17 cellular contexts compared by ENCODE assay signal in genomic region chr12:121441555-121441954, GRCh38. TPM values are rescaled to one million over a fixed set of nuclear protein-coding genes. Genes with fewer than 3 reads are reported as not detected.
DNase-seq lines count a peak whose midpoint lies in the region; ATAC-seq and TF ChIP-seq lines count a peak whose summit lies in the region.
"Had no signal": no experiment of that assay in that cellular context is flagged by ENCODE, and none has a peak within 500 bp of the region (broad histone marks: within the 10 kb centered on the region; RNA-seq: fewer than 3 reads in every experiment).

No MANE protein-coding gene starts in this region.

- DNase-seq in SK-N-SH (peak; percentile 39), HuH-7 (ENCODE audit: low spot score) (peak; percentile 56), nephron progenitor cell (no peak), lower lobe of right lung (no peak)
- DNase-seq in activated T-cell treated with anti-CD3 and anti-CD28 coated beads, Interleukin-2, amount 50 U/mL, for 1 hour, result no peak
- DNase-seq: activated gamma-delta T cell treated with Interleukin-2 at 50 U/mL for 16 hours, DMS79, kidney, mesenchymal stem cell, NCI-H345, retina had no signal

- H3K9me3 Mint-ChIP-seq in nephron progenitor cell, result peaks cover 19% of the 10 kb centered on the region

- H3K27ac ChIP-seq in SK-N-SH (ENCODE audit: low read depth in 2 of 2, low read length in 1 of 2) (no peak overlapping the region), VCaP (no peak overlapping the region), lower lobe of right lung (no peak overlapping the region)
- H3K27ac ChIP-seq: epithelial cell of prostate had no signal

- TF ChIP-seq RAD21 in SK-N-SH (IDR thresholded peaks at IDR 0.05; ENCODE audit: low read length), result no peak

- H3K36me3 ChIP-seq in SK-N-SH (replicated peaks in 1 of 2; ENCODE audit: control insufficient read depth in 1 of 2, insufficient read depth in 2 of 2, low read length in 1 of 2) (peaks cover 19 to 39% of the 10 kb centered on the region in 2 experiments), lower lobe of right lung (peaks cover 86% of the 10 kb centered on the region)

- TF ChIP-seq EP300 in SK-N-SH (IDR thresholded peaks at IDR 0.05; ENCODE audit: borderline replicate concordance in 1 of 2, low read depth in 1 of 2, low read length in 1 of 2), result no peak

- CTCF ChIA-PET in SK-N-SH (lab: Yijun Ruan, JAX), result interaction anchor here (0.8 to 6.9 kb wide), 12 partner anchors 9 to 109 kb away, joined by 3 to 192 read pairs (median 13); no protein-coding TSS in a partner anchor

- no peaks in the 10 kb centered on the region for H4K20me1 ChIP-seq in SK-N-SH (ENCODE audit: insufficient read depth)

- POLR2A ChIA-PET in SK-N-SH (lab: Yijun Ruan, JAX), result no interaction called here

- H3K4me2 ChIP-seq in SK-N-SH, result no peak overlapping the region

- H2AFZ ChIP-seq in SK-N-SH (ENCODE audit: low read depth), result no peak overlapping the region

- H3F3A ChIP-seq in SK-N-SH (replicated peaks; ENCODE audit: insufficient read depth), result peaks cover under 1% of the 10 kb centered on the region

- TF ChIP-seq CTCF in SK-N-SH (IDR thresholded peaks at IDR 0.05) (no peak), VCaP (conservative IDR thresholded peaks at IDR 0.05) (peak; percentile 65), nephron progenitor cell (IDR thresholded peaks at IDR 0.05) (no peak), lower lobe of right lung (IDR thresholded peaks at IDR 0.05) (no peak)

- peak overlapping the region; percentile 59 for H3K27ac Mint-ChIP-seq in nephron progenitor cell
- H3K27ac Mint-ChIP-seq: B cell had no signal

- H3K27me3 Mint-ChIP-seq in nephron progenitor cell (ENCODE audit: low read depth, poor library complexity), result no peaks in the 10 kb centered on the region
- H3K27me3 Mint-ChIP-seq: B cell had no signal

- peaks cover 78% of the 10 kb centered on the region for H3K36me3 Mint-ChIP-seq in nephron progenitor cell (ENCODE audit: low read depth)

- H3K9me3 ChIP-seq in SK-N-SH, result no peaks in the 10 kb centered on the region
- H3K9me3 ChIP-seq in lower lobe of right lung, result no peaks in the 10 kb centered on the region

- whole genome bisulfite sequencing in SK-N-SH (ENCODE audit: low lambda C conversion rate), result 90% methylated on average over 17 of the region's 17 CpGs

- no peak overlapping the region for H3K4me3 Mint-ChIP-seq in nephron progenitor cell
- H3K4me3 Mint-ChIP-seq: B cell, neural crest cell had no signal

- H3K4me3 ChIP-seq in SK-N-SH (ENCODE audit: low read depth in 2 of 2, low read length in 1 of 2), result no peak overlapping the region
- H3K4me3 ChIP-seq in lower lobe of right lung, result no peak overlapping the region

- no peaks in the 10 kb centered on the region for H3K9me2 ChIP-seq in SK-N-SH

- peaks cover 29% of the 10 kb centered on the region for H3K4me1 Mint-ChIP-seq in nephron progenitor cell

- H3K4me1 ChIP-seq in SK-N-SH (ENCODE audit: control insufficient read depth in 1 of 2, insufficient read depth in 2 of 2, low read depth in 1 of 2, low read length in 1 of 2) (peaks cover 0 to 2% of the 10 kb centered on the region in 2 experiments; a peak in 1 of 4 replicates), lower lobe of right lung (no peaks in the 10 kb centered on the region)

- H3K79me2 ChIP-seq in SK-N-SH (ENCODE audit: insufficient read depth), result peaks cover 3% of the 10 kb centered on the region; the same call in 1 of the 2 replicates

- no peak for ATAC-seq in SK-N-SH treated with all-trans-retinoic acid at 6 μM for 48 hours
- ATAC-seq in lower lobe of right lung, result no peak
- ATAC-seq in activated CD4-positive, CD25-positive, alpha-beta regulatory T cell treated with anti-CD3 and anti-CD28 coated beads, Interleukin-2, amount 50 U/mL, for 24 hours, result no peak

- intact Hi-C loops in lower lobe of right lung (cut with DNase I), result loop anchor here (5.0 kb wide), 1 partner anchor 104 kb away; no protein-coding TSS in a partner anchor

- H3K9ac ChIP-seq in SK-N-SH, result no peak overlapping the region

- H3K27me3 ChIP-seq in SK-N-SH (ENCODE audit: insufficient read depth) (no peaks in the 10 kb centered on the region), lower lobe of right lung (ENCODE audit: low read depth) (no peaks in the 10 kb centered on the region)

TF ChIP-seq in SK-N-SH, 30 proteins besides CTCF, POLR2A, EP300 and RAD21:
- TF ChIP-seq TAF1 (IDR thresholded peaks at IDR 0.05; ENCODE audit: borderline replicate concordance, low read depth, low read length) (no peak), TCF12 (IDR thresholded peaks at IDR 0.05) (no peak), MXI1 (IDR thresholded peaks at IDR 0.05; ENCODE audit: low read depth, low read length) (no peak), JUND (IDR thresholded peaks at IDR 0.05) (no peak), PBX3 (IDR thresholded peaks at IDR 0.05) (no peak), FOXJ3 (CRISPR knock-in tag; IDR thresholded peaks at IDR 0.05) (no peak), POLR2AphosphoS5 (IDR thresholded peaks at IDR 0.05; ENCODE audit: low read depth, low read length) (no peak), MAX (IDR thresholded peaks at IDR 0.05; ENCODE audit: low read depth) (no peak), EZH2phosphoT487 (IDR thresholded peaks at IDR 0.05; ENCODE audit: borderline replicate concordance, low read depth) (no peak), USF1 (IDR thresholded peaks at IDR 0.05; ENCODE audit: borderline replicate concordance, low read depth) (no peak), TEAD4 (IDR thresholded peaks at IDR 0.05; ENCODE audit: borderline replicate concordance, insufficient read depth) (no peak), MEF2A (IDR thresholded peaks at IDR 0.05; ENCODE audit: borderline replicate concordance, low read depth) (no peak)

TF ChIP-seq in SK-N-SH treated with all-trans-retinoic acid at 6 μM for 48 hours, 23 proteins besides CTCF, POLR2A, EP300 and RAD21:
- TF ChIP-seq ARNTL (CRISPR knock-in tag; IDR thresholded peaks at IDR 0.05; ENCODE audit: borderline replicate concordance, low read depth) (no peak), OSR1 (CRISPR knock-in tag; IDR thresholded peaks at IDR 0.05) (no peak), TOX (CRISPR knock-in tag; IDR thresholded peaks at IDR 0.05; ENCODE audit: borderline replicate concordance) (no peak), TCF4 (CRISPR knock-in tag; IDR thresholded peaks at IDR 0.05; ENCODE audit: borderline replicate concordance) (no peak), ESRRG (CRISPR knock-in tag; IDR thresholded peaks at IDR 0.05) (no peak), CSDC2 (CRISPR knock-in tag; IDR thresholded peaks at IDR 0.05) (no peak), ISL1 (CRISPR knock-in tag; IDR thresholded peaks at IDR 0.05) (no peak), ZNF70 (CRISPR knock-in tag; IDR thresholded peaks at IDR 0.05) (no peak)

RNA-seq across cellular contexts. Expression of gene RNF34, which starts 41.6 kb away (rescaled TPM):
- 28.7 and 29.4 TPM in 2 replicates for polyA plus RNA-seq in SK-N-SH (2012; rRNA removed)
- polyA plus RNA-seq in SK-N-SH (2012; cell fraction: cytosol; rRNA removed), result 26.7 and 29.0 TPM in 2 replicates
- 55.4 and 56.0 TPM in 2 replicates for polyA plus RNA-seq in SK-N-SH (2012; cell fraction: nucleus; rRNA removed)
- total RNA-seq in lower lobe of right lung, result 23.0 TPM

Comparison
In these comparisons a context has a peak if more than half of its experiments do, and no peak if none do; other contexts are left out.
1. DNase-seq: peak in SK-N-SH (single experiment) and HuH-7 (single experiment); none in nephron progenitor cell (single experiment), lower lobe of right lung (single experiment) and activated T-cell treated with anti-CD3 and anti-CD28 coated beads, Interleukin-2, amount 50 U/mL, for 1 hour (single experiment).